In the genomic region with DNA sequence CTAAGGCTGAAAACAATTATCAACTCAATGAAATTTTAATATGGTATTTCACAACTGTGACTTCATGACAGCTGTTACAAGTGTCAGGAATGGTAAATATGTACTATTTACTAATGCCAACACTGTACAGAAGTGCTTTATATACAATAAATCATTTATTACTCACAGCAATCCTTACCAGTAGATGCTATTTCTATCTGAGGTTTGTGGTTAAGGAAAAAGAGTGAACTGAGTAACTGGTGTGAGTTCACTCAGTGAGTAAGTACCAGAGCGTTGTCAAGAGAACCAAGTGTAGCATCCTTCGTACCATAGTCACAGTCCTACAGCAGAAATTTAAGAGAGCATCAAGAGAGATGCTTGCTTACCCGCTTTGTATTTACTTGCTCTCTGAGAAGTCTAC, we compare ENCODE assay signal across 19 cellular contexts. TPM values are rescaled to one million over a fixed set of nuclear protein-coding genes. Genes with fewer than 3 reads are reported as not detected.
A peak's percentile ranks its signal among the peaks of the same experiment; 100 is the strongest.
DNase-seq lines count a peak whose midpoint lies in the region; ATAC-seq and TF ChIP-seq lines count a peak whose summit lies in the region.
"Had no signal": no experiment of that assay in that cellular context is flagged by ENCODE, and none has a peak within 500 bp of the region (broad histone marks: within the 10 kb centered on the region; RNA-seq: fewer than 3 reads in every experiment).

No MANE protein-coding gene starts in this region.

- DNase-seq in EH (ENCODE audit: low read depth) (peak; percentile 54), HFFc6 (peak; percentile 77), RPMI7951 (ENCODE audit: low read depth) (peak; percentile 49), fibroblast of villous mesenchyme (ENCODE audit: low read depth) (peak; percentile 26), Right ventricle myocardium superior (no peak), NCI-H748 (lab: John Stamatoyannopoulos, UW; ENCODE audit: unreplicated experiment) (no peak), germinal center (ENCODE audit: low spot score) (no peak)
- DNase-seq in activated effector memory CD4-positive, alpha-beta T cell treated with anti-CD3 and anti-CD28 coated beads, Interleukin-2, amount 50 U/mL, for 16 hours = no peak
- DNase-seq: activated CD8-positive, alpha-beta memory T cell treated with anti-CD3 and anti-CD28 coated beads, Interleukin-2, amount 50 U/mL, for 4 hours; activated naive CD8-positive, alpha-beta T cell treated with anti-CD3 and anti-CD28 coated beads, Interleukin-2, amount 10 ng/mL, durations not matched to agents 7 days and 5 days; effector memory CD8-positive, alpha-beta T cell; NCI-H1694 treated with DMSO at 0.1 percent for 48 hours; NCI-H446 treated with DMSO at 0.1 percent for 48 hours; ovary; sigmoid colon; stimulated activated CD4-positive, alpha-beta T cell treated with anti-CD3 and anti-CD28 coated beads, Interleukin-4, amount 100 ng/mL, for 24 hours; thyroid gland had no signal

- no peak overlapping the region for H3K4me3 ChIP-seq in fibroblast of villous mesenchyme (ENCODE audit: low read depth, low read length)
- H3K4me3 ChIP-seq: ovary, sigmoid colon, thyroid gland had no signal

- intact Hi-C loops in Right ventricle myocardium superior (cut with DNase I) = no loop called here

- peaks cover 5% of the 10 kb centered on the region; the same call in 1 of the 2 replicates for H3K36me3 Mint-ChIP-seq in HFFc6 (ENCODE audit: low read depth)
- H3K36me3 Mint-ChIP-seq: activated naive CD8-positive, alpha-beta T cell treated with anti-CD3 and anti-CD28 coated beads, Interleukin-2, amount 10 ng/mL, durations not matched to agents 7 days and 5 days had no signal

- ATAC-seq in Right ventricle myocardium superior (ENCODE audit: poor library complexity) = no peak
- ATAC-seq: effector memory CD8-positive, alpha-beta T cell had no signal

- no peak overlapping the region for H3K27ac Mint-ChIP-seq in HFFc6
- H3K27ac Mint-ChIP-seq: activated naive CD8-positive, alpha-beta T cell treated with anti-CD3 and anti-CD28 coated beads, Interleukin-2, amount 10 ng/mL, durations not matched to agents 7 days and 5 days; B cell; effector memory CD8-positive, alpha-beta T cell had no signal

- TF ChIP-seq CTCF in HFFc6 (IDR thresholded peaks at IDR 0.05) = no peak
- no peak for TF ChIP-seq CTCF in fibroblast of villous mesenchyme (IDR thresholded peaks at IDR 0.05; ENCODE audit: insufficient read depth, low read depth, low read length)

- H3K27me3 Mint-ChIP-seq in HFFc6 (ENCODE audit: insufficient read depth) = no peaks in the 10 kb centered on the region
- H3K27me3 Mint-ChIP-seq: activated naive CD8-positive, alpha-beta T cell treated with anti-CD3 and anti-CD28 coated beads, Interleukin-2, amount 10 ng/mL, durations not matched to agents 7 days and 5 days; B cell; central memory CD8-positive, alpha-beta T cell; effector memory CD8-positive, alpha-beta T cell had no signal

- H3K9me3 Mint-ChIP-seq in HFFc6 = no peaks in the 10 kb centered on the region
- H3K9me3 Mint-ChIP-seq: activated naive CD8-positive, alpha-beta T cell treated with anti-CD3 and anti-CD28 coated beads, Interleukin-2, amount 10 ng/mL, durations not matched to agents 7 days and 5 days; central memory CD8-positive, alpha-beta T cell; effector memory CD8-positive, alpha-beta T cell had no signal

- H3K4me1 Mint-ChIP-seq in HFFc6 (ENCODE audit: low read depth) = peaks cover 15% of the 10 kb centered on the region
- H3K4me1 Mint-ChIP-seq: B cell; central memory CD8-positive, alpha-beta T cell had no signal

- no peak overlapping the region for H3K4me3 Mint-ChIP-seq in HFFc6
- H3K4me3 Mint-ChIP-seq: activated naive CD8-positive, alpha-beta T cell treated with anti-CD3 and anti-CD28 coated beads, Interleukin-2, amount 10 ng/mL, durations not matched to agents 7 days and 5 days; B cell; central memory CD8-positive, alpha-beta T cell; effector memory CD8-positive, alpha-beta T cell had no signal

RNA-seq across cellular contexts. Expression of gene MTHFD2L, which starts 23.3 kb away (rescaled TPM):
- 1 to 10 TPM; 5.2 to 9.0 (median 8.1) TPM for total RNA-seq in HFFc6 (2021; fragmentation: NEBNext Ultra II Directional; extraction: Animal tissue kit (Norgen Biotek cat#: 25700))
- 11.9 and 12.1 TPM in 2 replicates for total RNA-seq in RPMI7951 (2014; rRNA removed; shearing (Covaris generic))
- total RNA-seq in fibroblast of villous mesenchyme (7.4 and 16.8 TPM in 2 replicates), Right ventricle myocardium superior (9.1 TPM)

Comparison
In these comparisons a context has a peak if more than half of its experiments do, and no peak if none do; other contexts are left out.
1. DNase-seq: peak in EH (single experiment), HFFc6 (single experiment), RPMI7951 (single experiment) and fibroblast of villous mesenchyme (single experiment); none in Right ventricle myocardium superior (single experiment), NCI-H748 (single experiment), germinal center (single experiment) and activated effector memory CD4-positive, alpha-beta T cell treated with anti-CD3 and anti-CD28 coated beads, Interleukin-2, amount 50 U/mL, for 16 hours (single experiment).